Comparison of ENCODE assay signal across 1 cellular context in the genomic region with DNA sequence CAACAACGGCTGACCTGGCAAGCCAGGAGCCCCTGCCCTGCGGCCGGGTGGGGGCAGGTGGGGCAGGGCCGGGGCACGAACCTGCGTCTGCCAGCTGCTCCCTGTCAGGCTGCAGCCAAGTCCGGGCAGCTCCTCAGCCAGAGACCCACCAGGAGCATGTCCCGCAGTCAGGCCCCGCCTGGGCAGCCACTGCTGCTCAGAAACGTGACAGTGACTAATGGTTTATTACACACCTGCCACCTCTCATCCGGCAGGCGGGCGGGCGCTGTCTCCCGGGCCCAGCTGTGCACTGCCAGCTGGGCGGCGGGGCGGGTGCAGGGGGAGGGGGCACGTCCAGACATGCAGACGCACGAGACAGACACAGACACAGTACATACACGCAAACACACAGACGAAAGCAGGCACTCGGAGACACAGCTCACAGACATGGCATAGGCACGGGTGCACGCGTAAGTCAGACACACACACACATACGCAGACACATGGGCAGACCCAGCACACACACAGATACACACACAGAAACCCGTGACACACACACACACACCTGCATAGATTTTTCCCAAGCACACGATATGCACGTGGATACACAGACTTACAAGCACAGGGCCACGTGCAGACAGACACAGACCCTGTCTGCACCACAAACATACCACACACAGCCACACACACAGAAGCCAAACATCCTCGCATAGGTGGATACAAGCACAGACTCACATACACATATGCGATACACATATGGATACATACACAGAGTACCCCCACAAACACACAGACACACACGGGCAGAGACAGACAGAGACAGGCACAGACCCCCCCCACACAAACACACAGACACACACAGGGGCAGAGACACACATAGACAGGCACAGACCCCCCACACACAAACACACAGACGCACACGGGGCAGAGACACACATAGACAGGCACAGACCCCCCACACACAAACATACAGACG.
TF ChIP-seq lines count a peak whose summit lies in the region.

No MANE protein-coding gene starts in this region.

TF ChIP-seq in HEK293, 187 proteins besides CTCF, POLR2A, EP300 and RAD21 (continued from another document):
- TF ChIP-seq, protein P1, sequence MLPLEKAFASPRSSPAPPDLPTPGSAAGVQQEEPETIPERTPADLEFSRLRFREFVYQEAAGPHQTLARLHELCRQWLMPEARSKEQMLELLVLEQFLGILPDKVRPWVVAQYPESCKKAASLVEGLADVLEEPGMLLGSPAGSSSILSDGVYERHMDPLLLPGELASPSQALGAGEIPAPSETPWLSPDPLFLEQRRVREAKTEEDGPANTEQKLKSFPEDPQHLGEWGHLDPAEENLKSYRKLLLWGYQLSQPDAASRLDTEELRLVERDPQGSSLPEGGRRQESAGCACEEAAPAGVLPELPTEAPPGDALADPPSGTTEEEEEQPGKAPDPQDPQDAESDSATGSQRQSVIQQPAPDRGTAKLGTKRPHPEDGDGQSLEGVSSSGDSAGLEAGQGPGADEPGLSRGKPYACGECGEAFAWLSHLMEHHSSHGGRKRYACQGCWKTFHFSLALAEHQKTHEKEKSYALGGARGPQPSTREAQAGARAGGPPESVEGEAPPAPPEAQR (tag by site-specific recombination; IDR thresholded peaks at IDR 0.05) = no peak
- TF ChIP-seq, protein P2, sequence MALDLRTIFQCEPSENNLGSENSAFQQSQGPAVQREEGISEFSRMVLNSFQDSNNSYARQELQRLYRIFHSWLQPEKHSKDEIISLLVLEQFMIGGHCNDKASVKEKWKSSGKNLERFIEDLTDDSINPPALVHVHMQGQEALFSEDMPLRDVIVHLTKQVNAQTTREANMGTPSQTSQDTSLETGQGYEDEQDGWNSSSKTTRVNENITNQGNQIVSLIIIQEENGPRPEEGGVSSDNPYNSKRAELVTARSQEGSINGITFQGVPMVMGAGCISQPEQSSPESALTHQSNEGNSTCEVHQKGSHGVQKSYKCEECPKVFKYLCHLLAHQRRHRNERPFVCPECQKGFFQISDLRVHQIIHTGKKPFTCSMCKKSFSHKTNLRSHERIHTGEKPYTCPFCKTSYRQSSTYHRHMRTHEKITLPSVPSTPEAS (tag by site-specific recombination; IDR thresholded peaks at IDR 0.05) = peak; percentile 34
- TF ChIP-seq ZNF521 (tag by site-specific recombination; IDR thresholded peaks at IDR 0.05) (no peak), SCRT1 (tag by site-specific recombination; IDR thresholded peaks at IDR 0.05; ENCODE audit: borderline replicate concordance) (no peak), ZNF558 (tag by site-specific recombination; IDR thresholded peaks at IDR 0.05) (no peak), ZNF707 (tag by site-specific recombination; IDR thresholded peaks at IDR 0.05) (no peak), ZNF830 (tag by site-specific recombination; IDR thresholded peaks at IDR 0.05; ENCODE audit: low read depth) (no peak)
- TF ChIP-seq, protein P3, sequence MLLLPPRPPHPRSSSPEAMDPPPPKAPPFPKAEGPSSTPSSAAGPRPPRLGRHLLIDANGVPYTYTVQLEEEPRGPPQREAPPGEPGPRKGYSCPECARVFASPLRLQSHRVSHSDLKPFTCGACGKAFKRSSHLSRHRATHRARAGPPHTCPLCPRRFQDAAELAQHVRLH (tag by site-specific recombination; IDR thresholded peaks at IDR 0.05) = no peak
